In genomic region chr7:70608229-70608628, GRCh38 we compare ENCODE assay signal across 15 cellular contexts.
DNase-seq lines count a peak whose midpoint lies in the region; ATAC-seq and TF ChIP-seq lines count a peak whose summit lies in the region.
"Had no signal": no experiment of that assay in that cellular context is flagged by ENCODE, and none has a peak within 500 bp of the region (broad histone marks: within the 10 kb centered on the region; RNA-seq: fewer than 3 reads in every experiment).

No MANE protein-coding gene starts in this region.

- H3K27me3 ChIP-seq in heart left ventricle (no peaks in the 10 kb centered on the region), MG63 (no peaks in the 10 kb centered on the region), foreskin keratinocyte (no peaks in the 10 kb centered on the region)
- H3K27me3 ChIP-seq: BLaER1 treated with 17β-estradiol and CSF1 and Interleukin-3, amounts not matched to agents 10 nM and 100 nM had no signal

- H3K9me3 ChIP-seq in heart left ventricle = peaks cover 0 to 12% (median 0%) of the 10 kb centered on the region in 12 donors
- H3K9me3 ChIP-seq in MG63 = no peaks in the 10 kb centered on the region

- H3K4me3 ChIP-seq in heart left ventricle (no peak overlapping the region), MG63 (no peak overlapping the region)
- H3K4me3 ChIP-seq: BLaER1 treated with 17β-estradiol and CSF1 and Interleukin-3, amounts not matched to agents 10 nM and 100 nM; GM23248 had no signal

- TF ChIP-seq POLR2A in heart left ventricle (IDR thresholded peaks at IDR 0.05) = no peak

- 82 to 88% (median 84%) methylated on average over 3 of the region's 3 CpGs for WGBS in heart left ventricle, 4 donors

- H3K27ac ChIP-seq in heart left ventricle (no peak overlapping the region), foreskin keratinocyte (no peak overlapping the region)
- H3K27ac ChIP-seq: BLaER1 treated with 17β-estradiol and CSF1 and Interleukin-3, amounts not matched to agents 10 nM and 100 nM; GM23248 had no signal

- H3K36me3 ChIP-seq in heart left ventricle (no peaks in the 10 kb centered on the region), MG63 (no peaks in the 10 kb centered on the region)

- H3K4me1 ChIP-seq in heart left ventricle = no peaks in the 10 kb centered on the region
- H3K4me1 ChIP-seq in foreskin keratinocyte = peaks cover 15% of the 10 kb centered on the region

- intact Hi-C loops in cardiac septum (cut with DNase I) = no loop called here
- intact Hi-C loops in heart left ventricle (cut with DNase I) = no loop called here

- ATAC-seq in heart left ventricle (no peak), foreskin keratinocyte (peak; percentile 63), HG02970 (IDR thresholded peaks at IDR 0.05; ENCODE audit: low FRiP score, unreplicated experiment) (no peak)
- ATAC-seq: HepG2 had no signal

- no peak for TF ChIP-seq CTCF in heart left ventricle (IDR thresholded peaks at IDR 0.05)
- no peak for TF ChIP-seq CTCF in foreskin keratinocyte (conservative IDR thresholded peaks at IDR 0.05)

- DNase-seq in cardiac septum (ENCODE audit: low spot score) (peak; percentile 10), heart left ventricle (no peak), MG63 (peak; percentile 10), foreskin keratinocyte (peak in 1 of 2 donors; percentile 41), iPS-NIHi7 (ENCODE audit: extremely low spot score) (no peak), hypothalamus (lab: John Stamatoyannopoulos, UW) (no peak)
- DNase-seq: 8988T; ACHN; CD4-positive, CD25-positive, alpha-beta regulatory T cell; DMS53; GM23248; H7 had no signal

Comparison
In these comparisons a context has a peak if more than half of its experiments do, and no peak if none do; other contexts are left out.
1. DNase-seq: peak in cardiac septum (single experiment) and MG63 (single experiment); none in heart left ventricle (0 of 5), iPS-NIHi7 (single experiment) and hypothalamus (0 of 51).